35 cellular contexts compared by ENCODE assay signal in genomic region chrY:14351590-14351989, GRCh38.
"Had no signal": no experiment of that assay in that cellular context is flagged by ENCODE, and none has a peak within 500 bp of the region (broad histone marks: within the 10 kb centered on the region; RNA-seq: fewer than 3 reads in every experiment).

No MANE protein-coding gene starts in this region.

- ATAC-seq: activated T-cell treated with anti-CD3 and anti-CD28 coated beads, Interleukin-2, amount 50 U/mL, for 72 hours; body of pancreas; effector memory CD8-positive, alpha-beta T cell; heart left ventricle; left lung; natural killer cell; psoas muscle; stimulated activated memory B cell treated with anti-CD40 and anti-IgM and Interleukin-4, amounts not matched to agents 10 μg/mL and 1 μg/mL and 100 μg/mL, for 72 hours; stimulated activated naive CD8-positive, alpha-beta T cell treated with anti-CD3 and anti-CD28 coated beads, Interleukin-15, amount 100 ng/mL, for 72 hours; T-helper 17 cell; upper lobe of right lung had no signal

- H3K4me1 ChIP-seq: adrenal gland, body of pancreas, heart left ventricle, left lung, neural progenitor cell, parathyroid adenoma, psoas muscle, right atrium auricular region, upper lobe of right lung had no signal

- H3K27me3 Mint-ChIP-seq: activated naive CD8-positive, alpha-beta T cell treated with anti-CD3 and anti-CD28 coated beads for 36 hours; stimulated activated memory B cell treated with anti-CD40 and anti-IgM and Interleukin-4, amounts not matched to agents 10 μg/mL and 1 μg/mL and 100 μg/mL, for 72 hours; stimulated activated naive CD8-positive, alpha-beta T cell treated with anti-CD3 and anti-CD28 coated beads, Interleukin-15, amount 100 ng/mL, for 72 hours; T-helper 17 cell had no signal

- H3K36me3 Mint-ChIP-seq: activated naive CD8-positive, alpha-beta T cell treated with anti-CD3 and anti-CD28 coated beads for 36 hours; natural killer cell; neural progenitor cell had no signal

- H3K36me3 ChIP-seq: adrenal gland, cardiac muscle cell, heart left ventricle, left lung, neural progenitor cell, right atrium auricular region, upper lobe of right lung, WERI-Rb-1 had no signal

- FAIRE-seq: islet of Langerhans had no signal

- H3K27ac Mint-ChIP-seq: activated naive CD8-positive, alpha-beta T cell treated with anti-CD3 and anti-CD28 coated beads for 36 hours; activated T-cell treated with anti-CD3 and anti-CD28 coated beads, Interleukin-2, amount 50 U/mL, for 72 hours; effector memory CD8-positive, alpha-beta T cell; natural killer cell; neural progenitor cell; stimulated activated memory B cell treated with anti-CD40 and anti-IgM and Interleukin-4, amounts not matched to agents 10 μg/mL and 1 μg/mL and 100 μg/mL, for 72 hours; stimulated activated naive CD8-positive, alpha-beta T cell treated with anti-CD3 and anti-CD28 coated beads, Interleukin-15, amount 100 ng/mL, for 72 hours; T-helper 17 cell had no signal

- H2AFZ ChIP-seq: neural progenitor cell, parathyroid adenoma had no signal

- H3K9ac ChIP-seq: neural progenitor cell, parathyroid adenoma had no signal

- H3K79me2 ChIP-seq: parathyroid adenoma had no signal

- H3K27ac ChIP-seq: adrenal gland, body of pancreas, cardiac muscle cell, heart left ventricle, left lung, neural progenitor cell, parathyroid adenoma, psoas muscle, right atrium auricular region, upper lobe of right lung, WERI-Rb-1 had no signal

- H3K9me3 ChIP-seq: adrenal gland, body of pancreas, heart left ventricle, left lung, psoas muscle, right atrium auricular region, upper lobe of right lung had no signal

- H3K9me3 Mint-ChIP-seq: neural progenitor cell had no signal

- H3K4me1 Mint-ChIP-seq: natural killer cell, neural progenitor cell had no signal

- H3K27me3 ChIP-seq: adrenal gland, body of pancreas, cardiac muscle cell, heart left ventricle, left lung, neural progenitor cell, right atrium auricular region, upper lobe of right lung had no signal

- H3K4me2 ChIP-seq: neural progenitor cell, smooth muscle cell had no signal

- H3K4me3 Mint-ChIP-seq: activated naive CD8-positive, alpha-beta T cell treated with anti-CD3 and anti-CD28 coated beads for 36 hours; activated T-cell treated with anti-CD3 and anti-CD28 coated beads, Interleukin-2, amount 50 U/mL, for 72 hours; effector memory CD8-positive, alpha-beta T cell; natural killer cell; neural progenitor cell; stimulated activated memory B cell treated with anti-CD40 and anti-IgM and Interleukin-4, amounts not matched to agents 10 μg/mL and 1 μg/mL and 100 μg/mL, for 72 hours; stimulated activated naive CD8-positive, alpha-beta T cell treated with anti-CD3 and anti-CD28 coated beads, Interleukin-15, amount 100 ng/mL, for 72 hours; T-helper 17 cell had no signal

- H3K4me3 ChIP-seq: adrenal gland, body of pancreas, cardiac muscle cell, heart left ventricle, left lung, lung, neural progenitor cell, psoas muscle, right atrium auricular region, smooth muscle cell, upper lobe of right lung had no signal

- DNase-seq: activated CD4-positive, alpha-beta T cell treated with anti-CD3 and anti-CD28 coated beads for 1 hour; activated naive CD4-positive, alpha-beta T cell; activated naive CD8-positive, alpha-beta T cell treated with anti-CD3 and anti-CD28 coated beads for 36 hours; activated T-cell treated with anti-CD3 and anti-CD28 coated beads for 4 hours; activated T-cell treated with anti-CD3 and anti-CD28 coated beads, Interleukin-2, amount 50 U/mL, for 72 hours; adrenal gland; aorta; body of pancreas; cortex of kidney; effector memory CD8-positive, alpha-beta T cell; foreskin fibroblast; heart left ventricle; hypothalamus; left lung; mesendoderm; natural killer cell; occipital lobe; psoas muscle; stimulated activated CD4-positive, alpha-beta T cell treated with anti-CD3 and anti-CD28 coated beads, Interleukin-1b, Interleukin-23, amount 100 ng/mL, for 48 hours; stimulated activated CD4-positive, alpha-beta T cell treated with anti-CD3 and anti-CD28 coated beads, Interleukin-4, amount 100 ng/mL, for 4 hours; stimulated activated CD8-positive, alpha-beta memory T cell treated with anti-CD3 and anti-CD28 coated beads, Interleukin-4, amount 100 ng/mL, for 48 hours; stimulated activated naive CD8-positive, alpha-beta T cell treated with anti-CD3 and anti-CD28 coated beads, Interleukin-15, amount 100 ng/mL, for 72 hours; substantia nigra; T-helper 17 cell; T1000; upper lobe of right lung; WERI-Rb-1 had no signal
